Comparison of ENCODE assay signal across 1 cellular context in the genomic region with DNA sequence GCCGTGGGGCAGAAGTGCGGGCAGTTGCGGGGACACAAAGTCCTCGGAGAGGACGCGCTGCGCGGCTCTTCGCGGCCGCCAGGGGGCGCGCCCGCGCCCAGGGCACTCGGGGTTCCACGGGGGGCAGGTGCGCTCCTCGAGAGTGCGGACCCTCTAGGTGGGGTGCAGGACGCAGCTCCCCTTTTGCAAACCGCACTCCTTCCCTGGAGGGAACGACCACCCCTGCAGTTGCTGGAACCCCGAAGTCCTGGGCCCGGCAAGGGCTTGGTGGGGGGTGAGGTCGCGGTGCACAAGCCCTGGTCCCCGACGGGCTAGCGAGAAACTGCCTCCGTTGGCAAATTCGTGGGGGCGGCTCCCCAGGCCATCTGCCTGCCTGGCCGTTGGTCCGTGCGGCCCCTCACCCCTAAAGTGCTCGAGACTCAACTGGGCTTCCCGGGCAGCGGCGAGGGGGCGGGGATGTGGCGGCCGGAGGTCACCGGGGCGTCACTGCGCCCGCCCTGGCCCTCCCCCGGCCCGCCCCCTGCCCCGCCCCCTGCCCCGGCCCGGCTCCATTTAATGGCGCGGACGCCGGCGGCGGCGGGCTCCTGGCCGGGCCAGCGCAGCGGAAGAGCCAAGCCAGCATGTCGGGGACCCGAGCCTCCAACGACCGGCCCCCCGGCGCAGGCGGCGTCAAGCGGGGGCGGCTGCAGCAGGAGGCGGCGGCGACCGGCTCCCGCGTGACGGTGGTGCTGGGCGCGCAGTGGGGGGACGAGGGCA.
TF ChIP-seq lines count a peak whose summit lies in the region.

Gene ADSS1, plus strand, starts transcription at position 579 of the 756 bp plus-strand sequence. Its CDS starts 42 bp downstream, at position 621.

TF ChIP-seq in HepG2, 621 proteins besides CTCF, POLR2A, EP300 and RAD21 (continued from another document and continues in another):
- TF ChIP-seq CBX2 (IDR thresholded peaks at IDR 0.05; ENCODE audit: low read depth, low read length), result no peak
- TF ChIP-seq CBX2 (CRISPR knock-in tag; IDR thresholded peaks at IDR 0.05; ENCODE audit: low read depth), result no peak
- TF ChIP-seq ARNT (IDR thresholded peaks at IDR 0.05), result no peak
- TF ChIP-seq, protein P1, sequence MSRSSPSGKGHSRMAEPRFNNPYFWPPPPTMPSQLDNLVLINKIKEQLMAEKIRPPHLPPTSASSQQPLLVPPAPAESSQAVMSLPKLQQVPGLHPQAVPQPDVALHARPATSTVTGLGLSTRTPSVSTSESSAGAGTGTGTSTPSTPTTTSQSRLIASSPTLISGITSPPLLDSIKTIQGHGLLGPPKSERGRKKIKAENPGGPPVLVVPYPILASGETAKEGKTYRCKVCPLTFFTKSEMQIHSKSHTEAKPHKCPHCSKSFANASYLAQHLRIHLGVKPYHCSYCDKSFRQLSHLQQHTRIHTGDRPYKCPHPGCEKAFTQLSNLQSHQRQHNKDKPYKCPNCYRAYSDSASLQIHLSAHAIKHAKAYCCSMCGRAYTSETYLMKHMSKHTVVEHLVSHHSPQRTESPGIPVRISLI (CRISPR knock-in tag; IDR thresholded peaks at IDR 0.05; ENCODE audit: borderline replicate concordance), result no peak
- no peak for TF ChIP-seq ZMAT3 (CRISPR knock-in tag; conservative IDR thresholded peaks at IDR 0.05)
- TF ChIP-seq, protein P2, sequence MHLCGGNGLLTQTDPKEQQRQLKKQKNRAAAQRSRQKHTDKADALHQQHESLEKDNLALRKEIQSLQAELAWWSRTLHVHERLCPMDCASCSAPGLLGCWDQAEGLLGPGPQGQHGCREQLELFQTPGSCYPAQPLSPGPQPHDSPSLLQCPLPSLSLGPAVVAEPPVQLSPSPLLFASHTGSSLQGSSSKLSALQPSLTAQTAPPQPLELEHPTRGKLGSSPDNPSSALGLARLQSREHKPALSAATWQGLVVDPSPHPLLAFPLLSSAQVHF (CRISPR knock-in tag; IDR thresholded peaks at IDR 0.05), result no peak
- TF ChIP-seq MED1 (CRISPR knock-in tag; IDR thresholded peaks at IDR 0.05), result peak; percentile 55
- peak; percentile 61; the same call in 1 of the 2 replicates for TF ChIP-seq MAZ (IDR thresholded peaks at IDR 0.05; ENCODE audit: borderline replicate concordance, low read depth, low read length)
- 0 out of 2 replicates have a peak, but pooled peaks have one; percentile 19 for TF ChIP-seq MAZ (CRISPR knock-in tag; IDR thresholded peaks at IDR 0.05; ENCODE audit: low read depth)
- TF ChIP-seq, protein P3, sequence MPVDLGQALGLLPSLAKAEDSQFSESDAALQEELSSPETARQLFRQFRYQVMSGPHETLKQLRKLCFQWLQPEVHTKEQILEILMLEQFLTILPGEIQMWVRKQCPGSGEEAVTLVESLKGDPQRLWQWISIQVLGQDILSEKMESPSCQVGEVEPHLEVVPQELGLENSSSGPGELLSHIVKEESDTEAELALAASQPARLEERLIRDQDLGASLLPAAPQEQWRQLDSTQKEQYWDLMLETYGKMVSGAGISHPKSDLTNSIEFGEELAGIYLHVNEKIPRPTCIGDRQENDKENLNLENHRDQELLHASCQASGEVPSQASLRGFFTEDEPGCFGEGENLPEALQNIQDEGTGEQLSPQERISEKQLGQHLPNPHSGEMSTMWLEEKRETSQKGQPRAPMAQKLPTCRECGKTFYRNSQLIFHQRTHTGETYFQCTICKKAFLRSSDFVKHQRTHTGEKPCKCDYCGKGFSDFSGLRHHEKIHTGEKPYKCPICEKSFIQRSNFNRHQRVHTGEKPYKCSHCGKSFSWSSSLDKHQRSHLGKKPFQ (CRISPR knock-in tag; IDR thresholded peaks at IDR 0.05; ENCODE audit: insufficient replicate concordance), result no peak
- peak; percentile 80; the same call in 1 of the 2 replicates for TF ChIP-seq ZNF230 (CRISPR knock-in tag; IDR thresholded peaks at IDR 0.05)
- TF ChIP-seq, protein P4, sequence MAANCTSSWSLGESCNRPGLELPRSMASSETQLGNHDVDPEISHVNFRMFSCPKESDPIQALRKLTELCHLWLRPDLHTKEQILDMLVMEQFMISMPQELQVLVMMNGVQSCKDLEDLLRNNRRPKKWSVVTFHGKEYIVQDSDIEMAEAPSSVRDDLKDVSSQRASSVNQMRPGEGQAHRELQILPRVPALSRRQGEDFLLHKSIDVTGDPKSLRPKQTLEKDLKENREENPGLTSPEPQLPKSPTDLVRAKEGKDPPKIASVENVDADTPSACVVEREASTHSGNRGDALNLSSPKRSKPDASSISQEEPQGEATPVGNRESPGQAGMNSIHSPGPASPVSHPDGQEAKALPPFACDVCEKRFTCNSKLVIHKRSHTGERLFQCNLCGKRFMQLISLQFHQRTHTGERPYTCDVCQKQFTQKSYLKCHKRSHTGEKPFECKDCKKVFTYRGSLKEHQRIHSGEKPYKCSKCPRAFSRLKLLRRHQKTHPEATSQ (CRISPR knock-in tag; IDR thresholded peaks at IDR 0.05; ENCODE audit: borderline replicate concordance), result no peak
- TF ChIP-seq TEAD2 (CRISPR knock-in tag; IDR thresholded peaks at IDR 0.05), result no peak
- no peak for TF ChIP-seq ZNF570 (CRISPR knock-in tag; IDR thresholded peaks at IDR 0.05; ENCODE audit: borderline replicate concordance)
- peak; percentile 68; the same call in 1 of the 2 replicates for TF ChIP-seq MXD4 (CRISPR knock-in tag; IDR thresholded peaks at IDR 0.05)
- peak in 1 of 2 experiments; percentile 38; a peak in 2 of 4 replicates for TF ChIP-seq KLF16 (CRISPR knock-in tag; IDR thresholded peaks at IDR 0.05)
- peak in 1 of 2 experiments; percentile 76; a peak in 2 of 4 replicates for TF ChIP-seq NR2F1 (CRISPR knock-in tag; IDR thresholded peaks at IDR 0.05)
- TF ChIP-seq ZNF614 (CRISPR knock-in tag; IDR thresholded peaks at IDR 0.05; ENCODE audit: borderline replicate concordance), result no peak; the same call in 1 of the 2 replicates
- no peak for TF ChIP-seq HOXA7 (CRISPR knock-in tag; IDR thresholded peaks at IDR 0.05)
- TF ChIP-seq ZNF766 (CRISPR knock-in tag; IDR thresholded peaks at IDR 0.05; ENCODE audit: borderline replicate concordance), result no peak
- peak; percentile 58; the same call in 1 of the 2 replicates for TF ChIP-seq WIZ (CRISPR knock-in tag; IDR thresholded peaks at IDR 0.05)
- peak; percentile 59 for TF ChIP-seq SAP130 (CRISPR knock-in tag; IDR thresholded peaks at IDR 0.05; ENCODE audit: low read depth)
- 0 out of 2 replicates have a peak, but pooled peaks have one; percentile 19 for TF ChIP-seq REL (CRISPR knock-in tag; conservative IDR thresholded peaks at IDR 0.05)
- TF ChIP-seq E2F5 (CRISPR knock-in tag; conservative IDR thresholded peaks at IDR 0.05), result 0 out of 2 replicates have a peak, but pooled peaks have one; percentile 13
- no peak for TF ChIP-seq ZNF10 (CRISPR knock-in tag; IDR thresholded peaks at IDR 0.05; ENCODE audit: borderline replicate concordance, low read depth)
- TF ChIP-seq, protein P5, sequence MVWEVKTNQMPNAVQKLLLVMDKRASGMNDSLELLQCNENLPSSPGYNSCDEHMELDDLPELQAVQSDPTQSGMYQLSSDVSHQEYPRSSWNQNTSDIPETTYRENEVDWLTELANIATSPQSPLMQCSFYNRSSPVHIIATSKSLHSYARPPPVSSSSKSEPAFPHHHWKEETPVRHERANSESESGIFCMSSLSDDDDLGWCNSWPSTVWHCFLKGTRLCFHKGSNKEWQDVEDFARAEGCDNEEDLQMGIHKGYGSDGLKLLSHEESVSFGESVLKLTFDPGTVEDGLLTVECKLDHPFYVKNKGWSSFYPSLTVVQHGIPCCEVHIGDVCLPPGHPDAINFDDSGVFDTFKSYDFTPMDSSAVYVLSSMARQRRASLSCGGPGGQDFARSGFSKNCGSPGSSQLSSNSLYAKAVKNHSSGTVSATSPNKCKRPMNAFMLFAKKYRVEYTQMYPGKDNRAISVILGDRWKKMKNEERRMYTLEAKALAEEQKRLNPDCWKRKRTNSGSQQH (CRISPR knock-in tag; IDR thresholded peaks at IDR 0.05; ENCODE audit: low read depth), result no peak
- TF ChIP-seq, protein P6, sequence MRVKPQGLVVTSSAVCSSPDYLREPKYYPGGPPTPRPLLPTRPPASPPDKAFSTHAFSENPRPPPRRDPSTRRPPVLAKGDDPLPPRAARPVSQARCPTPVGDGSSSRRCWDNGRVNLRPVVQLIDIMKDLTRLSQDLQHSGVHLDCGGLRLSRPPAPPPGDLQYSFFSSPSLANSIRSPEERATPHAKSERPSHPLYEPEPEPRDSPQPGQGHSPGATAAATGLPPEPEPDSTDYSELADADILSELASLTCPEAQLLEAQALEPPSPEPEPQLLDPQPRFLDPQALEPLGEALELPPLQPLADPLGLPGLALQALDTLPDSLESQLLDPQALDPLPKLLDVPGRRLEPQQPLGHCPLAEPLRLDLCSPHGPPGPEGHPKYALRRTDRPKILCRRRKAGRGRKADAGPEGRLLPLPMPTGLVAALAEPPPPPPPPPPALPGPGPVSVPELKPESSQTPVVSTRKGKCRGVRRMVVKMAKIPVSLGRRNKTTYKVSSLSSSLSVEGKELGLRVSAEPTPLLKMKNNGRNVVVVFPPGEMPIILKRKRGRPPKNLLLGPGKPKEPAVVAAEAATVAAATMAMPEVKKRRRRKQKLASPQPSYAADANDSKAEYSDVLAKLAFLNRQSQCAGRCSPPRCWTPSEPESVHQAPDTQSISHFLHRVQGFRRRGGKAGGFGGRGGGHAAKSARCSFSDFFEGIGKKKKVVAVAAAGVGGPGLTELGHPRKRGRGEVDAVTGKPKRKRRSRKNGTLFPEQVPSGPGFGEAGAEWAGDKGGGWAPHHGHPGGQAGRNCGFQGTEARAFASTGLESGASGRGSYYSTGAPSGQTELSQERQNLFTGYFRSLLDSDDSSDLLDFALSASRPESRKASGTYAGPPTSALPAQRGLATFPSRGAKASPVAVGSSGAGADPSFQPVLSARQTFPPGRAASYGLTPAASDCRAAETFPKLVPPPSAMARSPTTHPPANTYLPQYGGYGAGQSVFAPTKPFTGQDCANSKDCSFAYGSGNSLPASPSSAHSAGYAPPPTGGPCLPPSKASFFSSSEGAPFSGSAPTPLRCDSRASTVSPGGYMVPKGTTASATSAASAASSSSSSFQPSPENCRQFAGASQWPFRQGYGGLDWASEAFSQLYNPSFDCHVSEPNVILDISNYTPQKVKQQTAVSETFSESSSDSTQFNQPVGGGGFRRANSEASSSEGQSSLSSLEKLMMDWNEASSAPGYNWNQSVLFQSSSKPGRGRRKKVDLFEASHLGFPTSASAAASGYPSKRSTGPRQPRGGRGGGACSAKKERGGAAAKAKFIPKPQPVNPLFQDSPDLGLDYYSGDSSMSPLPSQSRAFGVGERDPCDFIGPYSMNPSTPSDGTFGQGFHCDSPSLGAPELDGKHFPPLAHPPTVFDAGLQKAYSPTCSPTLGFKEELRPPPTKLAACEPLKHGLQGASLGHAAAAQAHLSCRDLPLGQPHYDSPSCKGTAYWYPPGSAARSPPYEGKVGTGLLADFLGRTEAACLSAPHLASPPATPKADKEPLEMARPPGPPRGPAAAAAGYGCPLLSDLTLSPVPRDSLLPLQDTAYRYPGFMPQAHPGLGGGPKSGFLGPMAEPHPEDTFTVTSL (CRISPR knock-in tag; IDR thresholded peaks at IDR 0.05; ENCODE audit: borderline replicate concordance), result 0 out of 2 replicates have a peak, but pooled peaks have one; percentile 27
- TF ChIP-seq ATAD3A (CRISPR knock-in tag; IDR thresholded peaks at IDR 0.05), result no peak
- TF ChIP-seq, protein P7, sequence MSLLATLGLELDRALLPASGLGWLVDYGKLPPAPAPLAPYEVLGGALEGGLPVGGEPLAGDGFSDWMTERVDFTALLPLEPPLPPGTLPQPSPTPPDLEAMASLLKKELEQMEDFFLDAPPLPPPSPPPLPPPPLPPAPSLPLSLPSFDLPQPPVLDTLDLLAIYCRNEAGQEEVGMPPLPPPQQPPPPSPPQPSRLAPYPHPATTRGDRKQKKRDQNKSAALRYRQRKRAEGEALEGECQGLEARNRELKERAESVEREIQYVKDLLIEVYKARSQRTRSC (CRISPR knock-in tag; IDR thresholded peaks at IDR 0.05; ENCODE audit: low read depth), result no peak
- peak; percentile 70 for TF ChIP-seq ZBTB7A (CRISPR knock-in tag; IDR thresholded peaks at IDR 0.05)
- no peak for TF ChIP-seq NFIB (CRISPR knock-in tag; IDR thresholded peaks at IDR 0.05; ENCODE audit: borderline replicate concordance)
- TF ChIP-seq, protein P8, sequence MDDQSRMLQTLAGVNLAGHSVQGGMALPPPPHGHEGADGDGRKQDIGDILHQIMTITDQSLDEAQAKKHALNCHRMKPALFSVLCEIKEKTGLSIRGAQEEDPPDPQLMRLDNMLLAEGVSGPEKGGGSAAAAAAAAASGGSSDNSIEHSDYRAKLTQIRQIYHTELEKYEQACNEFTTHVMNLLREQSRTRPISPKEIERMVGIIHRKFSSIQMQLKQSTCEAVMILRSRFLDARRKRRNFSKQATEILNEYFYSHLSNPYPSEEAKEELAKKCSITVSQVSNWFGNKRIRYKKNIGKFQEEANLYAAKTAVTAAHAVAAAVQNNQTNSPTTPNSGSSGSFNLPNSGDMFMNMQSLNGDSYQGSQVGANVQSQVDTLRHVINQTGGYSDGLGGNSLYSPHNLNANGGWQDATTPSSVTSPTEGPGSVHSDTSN (CRISPR knock-in tag; IDR thresholded peaks at IDR 0.05; ENCODE audit: borderline replicate concordance), result no peak
- 0 out of 2 replicates have a peak, but pooled peaks have one; percentile 38 for TF ChIP-seq KAT8 (CRISPR knock-in tag; IDR thresholded peaks at IDR 0.05)
- TF ChIP-seq HHEX (CRISPR knock-in tag; IDR thresholded peaks at IDR 0.05), result no peak
- TF ChIP-seq STAG1 (CRISPR knock-in tag; IDR thresholded peaks at IDR 0.05), result peak; percentile 42
- TF ChIP-seq, protein P9, sequence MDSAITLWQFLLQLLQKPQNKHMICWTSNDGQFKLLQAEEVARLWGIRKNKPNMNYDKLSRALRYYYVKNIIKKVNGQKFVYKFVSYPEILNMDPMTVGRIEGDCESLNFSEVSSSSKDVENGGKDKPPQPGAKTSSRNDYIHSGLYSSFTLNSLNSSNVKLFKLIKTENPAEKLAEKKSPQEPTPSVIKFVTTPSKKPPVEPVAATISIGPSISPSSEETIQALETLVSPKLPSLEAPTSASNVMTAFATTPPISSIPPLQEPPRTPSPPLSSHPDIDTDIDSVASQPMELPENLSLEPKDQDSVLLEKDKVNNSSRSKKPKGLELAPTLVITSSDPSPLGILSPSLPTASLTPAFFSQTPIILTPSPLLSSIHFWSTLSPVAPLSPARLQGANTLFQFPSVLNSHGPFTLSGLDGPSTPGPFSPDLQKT (CRISPR knock-in tag; IDR thresholded peaks at IDR 0.05; ENCODE audit: borderline replicate concordance), result no peak
- peak; percentile 32; the same call in 1 of the 2 replicates for TF ChIP-seq PHF8 (CRISPR knock-in tag; IDR thresholded peaks at IDR 0.05)
- 0 out of 2 replicates have a peak, but pooled peaks have one; percentile 28 for TF ChIP-seq ZSCAN12 (CRISPR knock-in tag; IDR thresholded peaks at IDR 0.05)
- TF ChIP-seq ZNF501 (CRISPR knock-in tag; IDR thresholded peaks at IDR 0.05), result peak; percentile 84
- 0 out of 2 replicates have a peak, but pooled peaks have one; percentile 35 for TF ChIP-seq KMT2A (CRISPR knock-in tag; IDR thresholded peaks at IDR 0.05)
- peak; percentile 69 for TF ChIP-seq POLR2AphosphoS5 (IDR thresholded peaks at IDR 0.05; ENCODE audit: low read depth, low read length)
- TF ChIP-seq SSRP1 (CRISPR knock-in tag; IDR thresholded peaks at IDR 0.05), result no peak
- no peak for TF ChIP-seq CCAR2 (optimal IDR thresholded peaks at IDR 0.05; ENCODE audit: low read depth, low read length)
- TF ChIP-seq ZNF350 (CRISPR knock-in tag; IDR thresholded peaks at IDR 0.05; ENCODE audit: borderline replicate concordance, low read depth), result 0 out of 2 replicates have a peak, but pooled peaks have one; percentile 47
- TF ChIP-seq ZFP36L2 (CRISPR knock-in tag; IDR thresholded peaks at IDR 0.05), result no peak
- peak; percentile 56; the same call in 1 of the 2 replicates for TF ChIP-seq ZFP82 (CRISPR knock-in tag; IDR thresholded peaks at IDR 0.05; ENCODE audit: borderline replicate concordance)
